Comparison of ENCODE assay signal across 1 cellular context in the genomic region with DNA sequence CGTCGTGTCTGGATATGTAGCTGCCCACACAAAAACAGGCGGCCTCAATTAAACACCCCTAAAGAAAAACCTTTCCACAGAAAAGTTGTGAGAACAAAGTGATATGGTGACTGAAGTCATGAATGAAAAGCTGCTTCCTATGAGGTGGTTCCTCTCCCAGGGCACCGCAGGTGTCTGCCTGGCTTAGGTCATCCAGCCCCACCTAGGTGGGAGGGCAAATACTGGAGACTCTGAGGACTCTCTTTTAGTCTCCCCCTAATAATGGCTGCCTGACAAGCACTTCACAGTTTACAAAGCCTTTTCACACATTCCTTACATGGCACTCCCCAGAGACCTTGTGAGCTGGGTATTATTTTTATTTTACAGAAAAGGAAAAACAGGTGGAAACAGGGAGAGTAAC.
A peak's percentile ranks its signal among the peaks of the same experiment; 100 is the strongest.
TF ChIP-seq lines count a peak whose summit lies in the region.

No MANE protein-coding gene starts in this region.

TF ChIP-seq in K562, 482 proteins besides CTCF, POLR2A, EP300 and RAD21 (continued from another document):
- peak in 1 of 3 experiments; percentile 40 for TF ChIP-seq YY1 (IDR thresholded peaks at IDR 0.05; ENCODE audit: borderline replicate concordance in 1 of 3, control insufficient read depth in 1 of 3, extremely low read depth in 1 of 3, insufficient read depth in 3 of 3, insufficient read length in 1 of 3, insufficient replicate concordance in 2 of 3, low read depth in 1 of 3, low read length in 2 of 3)
- TF ChIP-seq FOXA1 (IDR thresholded peaks at IDR 0.05; ENCODE audit: borderline replicate concordance), result peak; percentile 25; the same call in 1 of the 2 replicates
- peak; percentile 13; the same call in 1 of the 2 replicates for TF ChIP-seq CXXC5 (CRISPR knock-in tag; IDR thresholded peaks at IDR 0.05)
